8 cellular contexts compared by ENCODE assay signal in genomic region chrX:49191033-49191871, GRCh38. TPM values are rescaled to one million over a fixed set of nuclear protein-coding genes. Genes with fewer than 3 reads are reported as not detected.
DNase-seq lines count a peak whose midpoint lies in the region; TF ChIP-seq lines count a peak whose summit lies in the region.

No MANE protein-coding gene starts in this region.

- H3F3A ChIP-seq in GM23248 (ENCODE audit: insufficient read depth), result no peaks in the 10 kb centered on the region

- H3K27me3 ChIP-seq in GM23248 (replicated peaks; ENCODE audit: insufficient read depth) (no peaks in the 10 kb centered on the region), Karpas-422 (ENCODE audit: low read length) (no peaks in the 10 kb centered on the region), stomach smooth muscle (ENCODE audit: control insufficient read depth in 1 of 2, insufficient read depth in 2 of 2, low read length in 2 of 2) (peaks cover 0 to 6% of the 10 kb centered on the region in 2 donors)

- peak overlapping the region; percentile 44; the same call in 1 of the 2 replicates for H3K27ac ChIP-seq in GM23248
- H3K27ac ChIP-seq in Karpas-422 (ENCODE audit: low read length), result peak overlapping the region; percentile 66
- H3K27ac ChIP-seq in RWPE1, result peak overlapping the region; percentile 93
- H3K27ac ChIP-seq in stomach smooth muscle (ENCODE audit: low read length), result peak overlapping the region; percentile 79

- H3K9me3 ChIP-seq in GM23248 (ENCODE audit: low read depth) (no peaks in the 10 kb centered on the region), Karpas-422 (ENCODE audit: low read length) (no peaks in the 10 kb centered on the region), stomach smooth muscle (ENCODE audit: control insufficient read depth in 2 of 2, low read length in 2 of 2) (peaks cover 0 to 4% of the 10 kb centered on the region in 2 donors)

- H3K79me2 ChIP-seq in GM23248 (ENCODE audit: insufficient read depth) (no peaks in the 10 kb centered on the region), Karpas-422 (ENCODE audit: low read length) (no peaks in the 10 kb centered on the region)

- H3K4me3 Mint-ChIP-seq in nephron, result peak overlapping the region; percentile 80 to 85 (median 84)

- H3K36me3 Mint-ChIP-seq in nephron (ENCODE audit: low read depth), result no peaks in the 10 kb centered on the region

- peaks cover 10% of the 10 kb centered on the region for H3K4me1 Mint-ChIP-seq in nephron

- POLR2A ChIA-PET in RWPE1 (lab: Yijun Ruan, JAX; ENCODE audit: low non-redundant PET), result interaction anchor here (0.7 to 1.2 kb wide), 3 partner anchors 11 to 25 kb away, joined by 3 to 6 read pairs (median 3); no protein-coding TSS in a partner anchor

- H3K9me2 ChIP-seq in GM23248 (ENCODE audit: insufficient read depth) (no peaks in the 10 kb centered on the region), Karpas-422 (replicated peaks; ENCODE audit: insufficient read depth, low read length) (no peaks in the 10 kb centered on the region)

- H3K4me1 ChIP-seq in GM23248 (ENCODE audit: insufficient read depth), result no peaks in the 10 kb centered on the region
- peaks cover 18% of the 10 kb centered on the region for H3K4me1 ChIP-seq in Karpas-422 (ENCODE audit: low read length)
- H3K4me1 ChIP-seq in stomach smooth muscle (ENCODE audit: control insufficient read depth, insufficient read depth, low read length), result peaks cover under 1% of the 10 kb centered on the region

- peak overlapping the region; percentile 83 for H2AFZ ChIP-seq in GM23248
- no peak overlapping the region for H2AFZ ChIP-seq in Karpas-422 (ENCODE audit: low read length)

- H3K36me3 ChIP-seq in GM23248 (ENCODE audit: low read depth), result no peaks in the 10 kb centered on the region
- H3K36me3 ChIP-seq in Karpas-422 (ENCODE audit: insufficient read depth, low read length), result no peaks in the 10 kb centered on the region
- H3K36me3 ChIP-seq in stomach smooth muscle (ENCODE audit: control insufficient read depth in 2 of 2, insufficient read depth in 2 of 2, low read length in 2 of 2), result no peaks in the 10 kb centered on the region

- in situ Hi-C loops in GM23248 (cut with MboI), result no loop called here

- peaks cover 14% of the 10 kb centered on the region for H3K9me3 Mint-ChIP-seq in nephron

- DNase-seq in Daoy (ENCODE audit: low read depth) (peak; percentile 97), GM23248 (peak; percentile 97), Karpas-422 (peak; percentile 97), RWPE1 (ENCODE audit: low spot score) (peak; percentile 91), fibroblast of the aortic adventitia (ENCODE audit: low read depth) (peak; percentile 99)
- DNase-seq in activated effector memory CD4-positive, alpha-beta T cell treated with Interleukin-2 at 50 U/mL for 16 hours, result peak; percentile 78

- CTCF ChIA-PET in RWPE1 (lab: Yijun Ruan, JAX), result no interaction called here

- no peaks in the 10 kb centered on the region for H3K27me3 Mint-ChIP-seq in nephron (ENCODE audit: low read depth)

- no peaks in the 10 kb centered on the region for H4K20me1 ChIP-seq in GM23248 (ENCODE audit: insufficient read depth)
- no peaks in the 10 kb centered on the region for H4K20me1 ChIP-seq in Karpas-422 (ENCODE audit: insufficient read depth, low read depth, low read length)

- H3K4me3 ChIP-seq in GM23248 (peak overlapping the region; percentile 85), Karpas-422 (ENCODE audit: low read length) (peak overlapping the region; percentile 81), fibroblast of the aortic adventitia (ENCODE audit: low read depth, low read length) (peak overlapping the region; percentile 74), stomach smooth muscle (ENCODE audit: low read length in 2 of 2) (peak overlapping the region; percentile 79)

- H3K9ac ChIP-seq in GM23248, result peak overlapping the region; percentile 78
- H3K9ac ChIP-seq in Karpas-422 (ENCODE audit: low read length), result peak overlapping the region; percentile 82
- H3K9ac ChIP-seq in stomach smooth muscle (ENCODE audit: low read length in 2 of 2), result peak overlapping the region; percentile 57 to 74

- WGBS in GM23248 (ENCODE audit: low coverage in 1 of 2, low lambda C conversion rate in 2 of 2, missing lambda C conversion rate in 2 of 2), 2 experiments, result 1 to 3% methylated on average over 27 to 37 of the region's 54 CpGs

- H3K27ac Mint-ChIP-seq in nephron, result peak overlapping the region; percentile 81 to 94 (median 94)

- TF ChIP-seq CTCF in RWPE1 (conservative IDR thresholded peaks at IDR 0.05; ENCODE audit: low read depth) (no peak), fibroblast of the aortic adventitia (IDR thresholded peaks at IDR 0.05; ENCODE audit: insufficient read depth, low read length) (no peak), nephron (IDR thresholded peaks at IDR 0.05; ENCODE audit: unreplicated experiment in 3 of 3) (no peak)

- H3K4me2 ChIP-seq in GM23248 (ENCODE audit: unreplicated experiment) (peak overlapping the region; percentile 58), Karpas-422 (ENCODE audit: low read depth, low read length, poor library complexity, severe bottlenecking) (peak overlapping the region; percentile 75)

RNA-seq across cellular contexts. Expression of gene PRICKLE3, which starts 5.1 kb away (rescaled TPM):
- 5.6 and 12.4 TPM in 2 replicates for total RNA-seq in Daoy (2014; rRNA removed; shearing (Covaris generic))
- 9.0 and 10.8 TPM in 2 replicates for total RNA-seq in GM23248 (2014; rRNA removed; shearing (Covaris generic))
- polyA plus RNA-seq in GM23248 (2016; fragmentation: Nextera tagmentation; extraction: Ambion mirVana), result 5.1 TPM in 2 replicates
- total RNA-seq in Karpas-422 (2014; rRNA removed; shearing (Covaris generic); ENCODE audit: low replicate concordance), result 4.0 and 15.5 TPM in 2 replicates
- 2.9 and 5.0 TPM in 2 replicates for total RNA-seq in fibroblast of the aortic adventitia (ENCODE audit: low replicate concordance)

RNA-seq across cellular contexts. Expression of gene SYP, which starts 8.7 kb away (rescaled TPM):
- total RNA-seq in Daoy (2014; rRNA removed; shearing (Covaris generic)), result 7.5 and 7.6 TPM in 2 replicates
- 0.54 TPM in 1 of 2 replicates, not detected in the other for total RNA-seq in GM23248 (2014; rRNA removed; shearing (Covaris generic))
- polyA plus RNA-seq in GM23248 (2016; fragmentation: Nextera tagmentation; extraction: Ambion mirVana), result 0.23 TPM in 1 of 2 replicates, not detected in the other
- 0.86 and 1.2 TPM in 2 replicates for total RNA-seq in Karpas-422 (2014; rRNA removed; shearing (Covaris generic); ENCODE audit: low replicate concordance)
- 0.16 and 0.18 TPM in 2 replicates for total RNA-seq in fibroblast of the aortic adventitia (ENCODE audit: low replicate concordance)

RNA-seq across cellular contexts. Expression of gene PLP2, which starts 19.6 kb away (rescaled TPM):
- 28.6 and 34.3 TPM in 2 replicates for total RNA-seq in Daoy (2014; rRNA removed; shearing (Covaris generic))
- total RNA-seq in GM23248 (2014; rRNA removed; shearing (Covaris generic)), result 62.3 and 62.5 TPM in 2 replicates
- 204 and 209 TPM in 2 replicates for polyA plus RNA-seq in GM23248 (2016; fragmentation: Nextera tagmentation; extraction: Ambion mirVana)
- 11.0 and 37.0 TPM in 2 replicates for total RNA-seq in Karpas-422 (2014; rRNA removed; shearing (Covaris generic); ENCODE audit: low replicate concordance)
- total RNA-seq in fibroblast of the aortic adventitia (ENCODE audit: low replicate concordance), result 8.7 and 93.2 TPM in 2 replicates

RNA-seq across cellular contexts. Expression of gene MAGIX, which starts 28.7 kb away (rescaled TPM):
- 0.12 and 2.5 TPM in 2 replicates for total RNA-seq in Daoy (2014; rRNA removed; shearing (Covaris generic))
- total RNA-seq in GM23248 (2014; rRNA removed; shearing (Covaris generic)), result 1.3 and 8.0 TPM in 2 replicates
- polyA plus RNA-seq in GM23248 (2016; fragmentation: Nextera tagmentation; extraction: Ambion mirVana), result 1.1 and 1.5 TPM in 2 replicates
- 1.7 TPM in 1 of 2 replicates, not detected in the other for total RNA-seq in Karpas-422 (2014; rRNA removed; shearing (Covaris generic); ENCODE audit: low replicate concordance)
- 1.7 and 2.9 TPM in 2 replicates for total RNA-seq in fibroblast of the aortic adventitia (ENCODE audit: low replicate concordance)

RNA-seq across cellular contexts. Expression of gene CACNA1F, which starts 41.9 kb away (rescaled TPM):
- not detected in 2 replicates for total RNA-seq in Daoy (2014; rRNA removed; shearing (Covaris generic))
- total RNA-seq in GM23248 (2014; rRNA removed; shearing (Covaris generic)), result not detected in 2 replicates
- polyA plus RNA-seq in GM23248 (2016; fragmentation: Nextera tagmentation; extraction: Ambion mirVana), result not detected in 2 replicates
- total RNA-seq in Karpas-422 (2014; rRNA removed; shearing (Covaris generic); ENCODE audit: low replicate concordance), result not detected in 2 replicates
- not detected in 2 replicates for total RNA-seq in fibroblast of the aortic adventitia (ENCODE audit: low replicate concordance)

Comparison
In these comparisons a context has a peak if more than half of its experiments do, and no peak if none do; other contexts are left out.
1. Peak in every context shown above with its lines: DNase-seq, H3K4me3 ChIP-seq and H3K27ac ChIP-seq.